9 cellular contexts compared by ENCODE assay signal in the genomic region with DNA sequence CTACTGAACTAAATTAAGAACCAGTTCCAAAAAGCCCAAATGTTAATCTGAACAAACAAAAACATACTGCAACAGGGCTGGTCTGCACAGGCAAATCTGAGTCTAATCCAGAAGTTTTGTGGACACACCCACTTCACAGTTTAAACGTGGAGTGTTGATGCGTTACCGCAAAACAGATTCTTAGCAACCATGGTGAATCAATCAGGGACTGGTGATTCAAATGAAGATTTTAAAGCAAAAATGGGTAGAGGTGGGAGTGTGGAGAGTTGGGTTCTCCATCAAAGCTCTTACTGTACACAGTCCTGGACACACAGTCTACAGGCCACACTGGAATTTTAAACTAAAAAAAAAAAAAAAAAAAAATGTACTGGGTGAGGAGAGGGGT. TPM values are rescaled to one million over a fixed set of nuclear protein-coding genes. Genes with fewer than 3 reads are reported as not detected.
DNase-seq lines count a peak whose midpoint lies in the region; ATAC-seq lines count a peak whose summit lies in the region.
"Had no signal": no experiment of that assay in that cellular context is flagged by ENCODE, and none has a peak within 500 bp of the region (broad histone marks: within the 10 kb centered on the region; RNA-seq: fewer than 3 reads in every experiment).

No MANE protein-coding gene starts in this region.

- POLR2A ChIA-PET in activated CD8-positive, alpha-beta T cell treated with anti-CD3 and anti-CD28 coated beads, Interleukin-2, amount 10 ng/mL, durations not matched to agents 7 days and 5 days (lab: Charles Lee): no interaction called here

- no peak overlapping the region for H3K4me3 Mint-ChIP-seq in activated naive CD4-positive, alpha-beta T cell treated with anti-CD3 and anti-CD28 coated beads for 36 hours
- H3K4me3 Mint-ChIP-seq in activated CD8-positive, alpha-beta T cell treated with anti-CD3 and anti-CD28 coated beads, Interleukin-2, amount 10 ng/mL, durations not matched to agents 7 days and 5 days: no peak overlapping the region
- no peak overlapping the region for H3K4me3 Mint-ChIP-seq in stimulated activated naive CD8-positive, alpha-beta T cell treated with anti-CD3 and anti-CD28 coated beads, Interleukin-15, amount 100 ng/mL, for 72 hours
- H3K4me3 Mint-ChIP-seq: activated naive CD4-positive, alpha-beta T cell treated with anti-CD3 and anti-CD28 coated beads, Interleukin-2, amount 50 U/mL, for 24 hours had no signal

- ATAC-seq in activated CD8-positive, alpha-beta T cell treated with anti-CD3 and anti-CD28 coated beads, Interleukin-2, amount 10 ng/mL, durations not matched to agents 7 days and 5 days: peak; percentile 3
- ATAC-seq in stimulated activated naive CD8-positive, alpha-beta T cell treated with anti-CD3 and anti-CD28 coated beads, Interleukin-15, amount 100 ng/mL, for 72 hours: peak; percentile 14
- no peak for ATAC-seq in HG03460 (IDR thresholded peaks at IDR 0.05; ENCODE audit: unreplicated experiment)

- H3K27ac Mint-ChIP-seq in activated naive CD4-positive, alpha-beta T cell treated with anti-CD3 and anti-CD28 coated beads for 36 hours: no peak overlapping the region
- H3K27ac Mint-ChIP-seq in activated CD8-positive, alpha-beta T cell treated with anti-CD3 and anti-CD28 coated beads, Interleukin-2, amount 10 ng/mL, durations not matched to agents 7 days and 5 days: no peak overlapping the region
- H3K27ac Mint-ChIP-seq in stimulated activated naive CD8-positive, alpha-beta T cell treated with anti-CD3 and anti-CD28 coated beads, Interleukin-15, amount 100 ng/mL, for 72 hours: no peak overlapping the region
- H3K27ac Mint-ChIP-seq: activated naive CD4-positive, alpha-beta T cell treated with anti-CD3 and anti-CD28 coated beads, Interleukin-2, amount 50 U/mL, for 24 hours had no signal

- no peaks in the 10 kb centered on the region for H3K36me3 Mint-ChIP-seq in activated naive CD4-positive, alpha-beta T cell treated with anti-CD3 and anti-CD28 coated beads for 36 hours (ENCODE audit: low read depth)
- peaks cover 57% of the 10 kb centered on the region for H3K36me3 Mint-ChIP-seq in activated CD8-positive, alpha-beta T cell treated with anti-CD3 and anti-CD28 coated beads, Interleukin-2, amount 10 ng/mL, durations not matched to agents 7 days and 5 days (ENCODE audit: low read depth)
- H3K36me3 Mint-ChIP-seq: activated naive CD4-positive, alpha-beta T cell treated with anti-CD3 and anti-CD28 coated beads, Interleukin-2, amount 50 U/mL, for 24 hours had no signal

- no peaks in the 10 kb centered on the region for H3K9me3 Mint-ChIP-seq in activated naive CD4-positive, alpha-beta T cell treated with anti-CD3 and anti-CD28 coated beads for 36 hours
- no peaks in the 10 kb centered on the region for H3K9me3 Mint-ChIP-seq in activated CD8-positive, alpha-beta T cell treated with anti-CD3 and anti-CD28 coated beads, Interleukin-2, amount 10 ng/mL, durations not matched to agents 7 days and 5 days (ENCODE audit: insufficient read depth)
- no peaks in the 10 kb centered on the region for H3K9me3 Mint-ChIP-seq in stimulated activated naive CD8-positive, alpha-beta T cell treated with anti-CD3 and anti-CD28 coated beads, Interleukin-15, amount 100 ng/mL, for 72 hours
- H3K9me3 Mint-ChIP-seq: activated naive CD4-positive, alpha-beta T cell treated with anti-CD3 and anti-CD28 coated beads, Interleukin-2, amount 50 U/mL, for 24 hours had no signal

- H3K27me3 Mint-ChIP-seq in activated naive CD4-positive, alpha-beta T cell treated with anti-CD3 and anti-CD28 coated beads for 36 hours (ENCODE audit: low read depth): peaks cover 2% of the 10 kb centered on the region
- no peaks in the 10 kb centered on the region for H3K27me3 Mint-ChIP-seq in activated CD8-positive, alpha-beta T cell treated with anti-CD3 and anti-CD28 coated beads, Interleukin-2, amount 10 ng/mL, durations not matched to agents 7 days and 5 days (ENCODE audit: low read depth)
- H3K27me3 Mint-ChIP-seq in stimulated activated naive CD8-positive, alpha-beta T cell treated with anti-CD3 and anti-CD28 coated beads, Interleukin-15, amount 100 ng/mL, for 72 hours: no peaks in the 10 kb centered on the region
- H3K27me3 Mint-ChIP-seq: activated naive CD4-positive, alpha-beta T cell treated with anti-CD3 and anti-CD28 coated beads, Interleukin-2, amount 50 U/mL, for 24 hours had no signal

- peak; percentile 60 for DNase-seq in activated naive CD4-positive, alpha-beta T cell treated with anti-CD3 and anti-CD28 coated beads for 36 hours
- no peak for DNase-seq in activated naive CD4-positive, alpha-beta T cell (lab: John Stamatoyannopoulos, UW)
- DNase-seq in activated CD8-positive, alpha-beta T cell treated with anti-CD3 and anti-CD28 coated beads, Interleukin-2, amount 10 ng/mL, durations not matched to agents 7 days and 5 days: peak; percentile 33
- peak; percentile 85 for DNase-seq in glomerular visceral epithelial cell (ENCODE audit: extremely low spot score)
- peak in 1 of 2 donors; percentile 31 for DNase-seq in stimulated activated naive CD8-positive, alpha-beta T cell treated with anti-CD3 and anti-CD28 coated beads, Interleukin-15, amount 100 ng/mL, for 72 hours
- DNase-seq in OCI-M1 (lab: John Stamatoyannopoulos, UW): no peak
- no peak for DNase-seq in hippocampal formation (lab: John Stamatoyannopoulos, UW)

- CTCF ChIA-PET in activated naive CD4-positive, alpha-beta T cell treated with anti-CD3 and anti-CD28 coated beads for 36 hours (lab: Charles Lee): interaction anchor here (2.2 kb wide), 1 partner anchor 127 kb away, joined by 5 read pairs; no protein-coding TSS in a partner anchor
- CTCF ChIA-PET in activated CD8-positive, alpha-beta T cell treated with anti-CD3 and anti-CD28 coated beads, Interleukin-2, amount 10 ng/mL, durations not matched to agents 7 days and 5 days (lab: Charles Lee): no interaction called here

- intact Hi-C loops in activated naive CD4-positive, alpha-beta T cell treated with anti-CD3 and anti-CD28 coated beads for 36 hours (cut with micrococcal nuclease): no loop called here

- peaks cover 34% of the 10 kb centered on the region for H3K4me1 Mint-ChIP-seq in activated naive CD4-positive, alpha-beta T cell treated with anti-CD3 and anti-CD28 coated beads for 36 hours (ENCODE audit: low read depth)
- peaks cover 74% of the 10 kb centered on the region for H3K4me1 Mint-ChIP-seq in activated CD8-positive, alpha-beta T cell treated with anti-CD3 and anti-CD28 coated beads, Interleukin-2, amount 10 ng/mL, durations not matched to agents 7 days and 5 days (ENCODE audit: low read depth)
- H3K4me1 Mint-ChIP-seq in stimulated activated naive CD8-positive, alpha-beta T cell treated with anti-CD3 and anti-CD28 coated beads, Interleukin-15, amount 100 ng/mL, for 72 hours: peaks cover 65% of the 10 kb centered on the region

RNA-seq across cellular contexts. Expression of gene ANXA2, which starts 5.2 kb away (rescaled TPM):
- total RNA-seq in activated naive CD4-positive, alpha-beta T cell treated with anti-CD3 and anti-CD28 coated beads for 36 hours: 10 to 100 TPM; 16.9 to 18.0 TPM
- 100 to 1,000 TPM; 368 to 375 TPM for total RNA-seq in activated CD8-positive, alpha-beta T cell treated with anti-CD3 and anti-CD28 coated beads, Interleukin-2, amount 10 ng/mL, durations not matched to agents 7 days and 5 days

Comparison
In these comparisons a context has a peak if more than half of its experiments do, and no peak if none do; other contexts are left out.
1. DNase-seq: peak in activated naive CD4-positive, alpha-beta T cell treated with anti-CD3 and anti-CD28 coated beads for 36 hours (single experiment), activated CD8-positive, alpha-beta T cell treated with anti-CD3 and anti-CD28 coated beads, Interleukin-2, amount 10 ng/mL, durations not matched to agents 7 days and 5 days (single experiment) and glomerular visceral epithelial cell (single experiment); none in activated naive CD4-positive, alpha-beta T cell (0 of 4), OCI-M1 (single experiment) and hippocampal formation (0 of 2).
2. RNA of gene ANXA2, which starts 5.2 kb away (total RNA-seq): 368 to 375 TPM in activated CD8-positive, alpha-beta T cell treated with anti-CD3 and anti-CD28 coated beads, Interleukin-2, amount 10 ng/mL, durations not matched to agents 7 days and 5 days; 16.9 to 18.0 TPM in activated naive CD4-positive, alpha-beta T cell treated with anti-CD3 and anti-CD28 coated beads for 36 hours; every median in the first group is over 10 times any median in the second.